ENCODE assay signal across 1 cellular context in the genomic region with DNA sequence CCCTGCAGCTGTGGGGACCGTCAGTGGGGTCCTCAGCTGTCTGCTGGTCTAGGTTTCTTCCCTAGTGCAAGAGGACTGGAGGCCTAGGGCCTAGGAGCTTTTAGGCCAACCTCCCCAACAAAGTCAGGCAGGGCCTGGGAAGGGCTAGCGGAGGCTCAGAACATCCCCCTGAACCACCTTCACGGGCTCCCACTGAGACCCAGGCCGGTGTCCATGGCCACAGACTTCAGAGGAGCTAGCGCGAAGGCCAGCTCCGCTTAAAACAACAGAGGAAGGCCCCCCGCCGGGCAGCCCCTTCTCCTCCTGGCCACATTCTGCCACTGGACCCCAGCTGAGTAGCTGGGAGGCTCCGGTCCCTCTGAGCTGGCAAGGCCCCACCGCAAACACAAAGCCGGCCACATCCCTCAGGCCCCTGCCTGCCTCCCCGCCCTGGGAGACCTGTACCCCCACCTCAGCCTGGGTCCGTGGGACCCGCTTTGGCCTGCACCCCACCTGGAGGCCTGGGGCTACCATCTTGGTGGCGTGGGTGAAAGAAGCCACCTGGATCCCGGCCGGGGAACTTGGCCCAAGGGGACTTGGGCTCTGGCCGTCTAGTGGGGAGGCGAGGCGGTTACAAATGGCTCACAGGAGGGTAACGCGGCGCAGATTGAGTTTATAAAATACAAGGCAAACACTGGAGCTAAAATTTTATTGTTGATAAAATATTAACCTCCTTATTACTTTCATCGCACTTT.
TF ChIP-seq lines count a peak whose summit lies in the region.

No MANE protein-coding gene starts in this region.

TF ChIP-seq in GM23338, 12 proteins besides CTCF, POLR2A, EP300 and RAD21 (continued from another document):
- TF ChIP-seq, protein P1, sequence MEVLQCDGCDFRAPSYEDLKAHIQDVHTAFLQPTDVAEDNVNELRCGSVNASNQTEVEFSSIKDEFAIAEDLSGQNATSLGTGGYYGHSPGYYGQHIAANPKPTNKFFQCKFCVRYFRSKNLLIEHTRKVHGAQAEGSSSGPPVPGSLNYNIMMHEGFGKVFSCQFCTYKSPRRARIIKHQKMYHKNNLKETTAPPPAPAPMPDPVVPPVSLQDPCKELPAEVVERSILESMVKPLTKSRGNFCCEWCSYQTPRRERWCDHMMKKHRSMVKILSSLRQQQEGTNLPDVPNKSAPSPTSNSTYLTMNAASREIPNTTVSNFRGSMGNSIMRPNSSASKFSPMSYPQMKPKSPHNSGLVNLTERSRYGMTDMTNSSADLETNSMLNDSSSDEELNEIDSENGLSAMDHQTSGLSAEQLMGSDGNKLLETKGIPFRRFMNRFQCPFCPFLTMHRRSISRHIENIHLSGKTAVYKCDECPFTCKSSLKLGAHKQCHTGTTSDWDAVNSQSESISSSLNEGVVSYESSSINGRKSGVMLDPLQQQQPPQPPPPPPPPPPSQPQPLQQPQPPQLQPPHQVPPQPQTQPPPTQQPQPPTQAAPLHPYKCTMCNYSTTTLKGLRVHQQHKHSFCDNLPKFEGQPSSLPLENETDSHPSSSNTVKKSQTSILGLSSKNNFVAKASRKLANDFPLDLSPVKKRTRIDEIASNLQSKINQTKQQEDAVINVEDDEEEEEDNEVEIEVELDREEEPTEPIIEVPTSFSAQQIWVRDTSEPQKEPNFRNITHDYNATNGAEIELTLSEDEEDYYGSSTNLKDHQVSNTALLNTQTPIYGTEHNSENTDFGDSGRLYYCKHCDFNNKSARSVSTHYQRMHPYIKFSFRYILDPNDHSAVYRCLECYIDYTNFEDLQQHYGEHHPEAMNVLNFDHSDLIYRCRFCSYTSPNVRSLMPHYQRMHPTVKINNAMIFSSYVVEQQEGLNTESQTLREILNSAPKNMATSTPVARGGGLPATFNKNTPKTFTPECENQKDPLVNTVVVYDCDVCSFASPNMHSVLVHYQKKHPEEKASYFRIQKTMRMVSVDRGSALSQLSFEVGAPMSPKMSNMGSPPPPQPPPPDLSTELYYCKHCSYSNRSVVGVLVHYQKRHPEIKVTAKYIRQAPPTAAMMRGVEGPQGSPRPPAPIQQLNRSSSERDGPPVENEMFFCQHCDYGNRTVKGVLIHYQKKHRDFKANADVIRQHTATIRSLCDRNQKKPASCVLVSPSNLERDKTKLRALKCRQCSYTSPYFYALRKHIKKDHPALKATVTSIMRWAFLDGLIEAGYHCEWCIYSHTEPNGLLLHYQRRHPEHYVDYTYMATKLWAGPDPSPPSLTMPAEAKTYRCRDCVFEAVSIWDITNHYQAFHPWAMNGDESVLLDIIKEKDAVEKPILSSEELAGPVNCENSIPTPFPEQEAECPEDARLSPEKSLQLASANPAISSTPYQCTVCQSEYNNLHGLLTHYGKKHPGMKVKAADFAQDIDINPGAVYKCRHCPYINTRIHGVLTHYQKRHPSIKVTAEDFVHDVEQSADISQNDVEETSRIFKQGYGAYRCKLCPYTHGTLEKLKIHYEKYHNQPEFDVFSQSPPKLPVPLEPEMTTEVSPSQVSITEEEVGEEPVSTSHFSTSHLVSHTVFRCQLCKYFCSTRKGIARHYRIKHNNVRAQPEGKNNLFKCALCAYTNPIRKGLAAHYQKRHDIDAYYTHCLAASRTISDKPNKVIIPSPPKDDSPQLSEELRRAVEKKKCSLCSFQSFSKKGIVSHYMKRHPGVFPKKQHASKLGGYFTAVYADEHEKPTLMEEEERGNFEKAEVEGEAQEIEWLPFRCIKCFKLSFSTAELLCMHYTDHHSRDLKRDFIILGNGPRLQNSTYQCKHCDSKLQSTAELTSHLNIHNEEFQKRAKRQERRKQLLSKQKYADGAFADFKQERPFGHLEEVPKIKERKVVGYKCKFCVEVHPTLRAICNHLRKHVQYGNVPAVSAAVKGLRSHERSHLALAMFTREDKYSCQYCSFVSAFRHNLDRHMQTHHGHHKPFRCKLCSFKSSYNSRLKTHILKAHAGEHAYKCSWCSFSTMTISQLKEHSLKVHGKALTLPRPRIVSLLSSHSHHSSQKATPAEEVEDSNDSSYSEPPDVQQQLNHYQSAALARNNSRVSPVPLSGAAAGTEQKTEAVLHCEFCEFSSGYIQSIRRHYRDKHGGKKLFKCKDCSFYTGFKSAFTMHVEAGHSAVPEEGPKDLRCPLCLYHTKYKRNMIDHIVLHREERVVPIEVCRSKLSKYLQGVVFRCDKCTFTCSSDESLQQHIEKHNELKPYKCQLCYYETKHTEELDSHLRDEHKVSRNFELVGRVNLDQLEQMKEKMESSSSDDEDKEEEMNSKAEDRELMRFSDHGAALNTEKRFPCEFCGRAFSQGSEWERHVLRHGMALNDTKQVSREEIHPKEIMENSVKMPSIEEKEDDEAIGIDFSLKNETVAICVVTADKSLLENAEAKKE (CRISPR knock-in tag; IDR thresholded peaks at IDR 0.05): no peak
- no peak for TF ChIP-seq STAT1 (IDR thresholded peaks at IDR 0.05; ENCODE audit: unreplicated experiment)
- no peak for TF ChIP-seq EZH2phosphoT487 (IDR thresholded peaks at IDR 0.05; ENCODE audit: unreplicated experiment)
- TF ChIP-seq, protein P2, sequence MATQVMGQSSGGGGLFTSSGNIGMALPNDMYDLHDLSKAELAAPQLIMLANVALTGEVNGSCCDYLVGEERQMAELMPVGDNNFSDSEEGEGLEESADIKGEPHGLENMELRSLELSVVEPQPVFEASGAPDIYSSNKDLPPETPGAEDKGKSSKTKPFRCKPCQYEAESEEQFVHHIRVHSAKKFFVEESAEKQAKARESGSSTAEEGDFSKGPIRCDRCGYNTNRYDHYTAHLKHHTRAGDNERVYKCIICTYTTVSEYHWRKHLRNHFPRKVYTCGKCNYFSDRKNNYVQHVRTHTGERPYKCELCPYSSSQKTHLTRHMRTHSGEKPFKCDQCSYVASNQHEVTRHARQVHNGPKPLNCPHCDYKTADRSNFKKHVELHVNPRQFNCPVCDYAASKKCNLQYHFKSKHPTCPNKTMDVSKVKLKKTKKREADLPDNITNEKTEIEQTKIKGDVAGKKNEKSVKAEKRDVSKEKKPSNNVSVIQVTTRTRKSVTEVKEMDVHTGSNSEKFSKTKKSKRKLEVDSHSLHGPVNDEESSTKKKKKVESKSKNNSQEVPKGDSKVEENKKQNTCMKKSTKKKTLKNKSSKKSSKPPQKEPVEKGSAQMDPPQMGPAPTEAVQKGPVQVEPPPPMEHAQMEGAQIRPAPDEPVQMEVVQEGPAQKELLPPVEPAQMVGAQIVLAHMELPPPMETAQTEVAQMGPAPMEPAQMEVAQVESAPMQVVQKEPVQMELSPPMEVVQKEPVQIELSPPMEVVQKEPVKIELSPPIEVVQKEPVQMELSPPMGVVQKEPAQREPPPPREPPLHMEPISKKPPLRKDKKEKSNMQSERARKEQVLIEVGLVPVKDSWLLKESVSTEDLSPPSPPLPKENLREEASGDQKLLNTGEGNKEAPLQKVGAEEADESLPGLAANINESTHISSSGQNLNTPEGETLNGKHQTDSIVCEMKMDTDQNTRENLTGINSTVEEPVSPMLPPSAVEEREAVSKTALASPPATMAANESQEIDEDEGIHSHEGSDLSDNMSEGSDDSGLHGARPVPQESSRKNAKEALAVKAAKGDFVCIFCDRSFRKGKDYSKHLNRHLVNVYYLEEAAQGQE (IDR thresholded peaks at IDR 0.05; ENCODE audit: unreplicated experiment): no peak
- peak; percentile 80 for TF ChIP-seq EZH2 (IDR thresholded peaks at IDR 0.05; ENCODE audit: low read depth, unreplicated experiment)
